Comparison of ENCODE assay signal across 1 cellular context in genomic region chr2:47272031-47272864, GRCh38.
TF ChIP-seq lines count a peak whose summit lies in the region.

No MANE protein-coding gene starts in this region.

TF ChIP-seq in HepG2, 621 proteins besides CTCF, POLR2A, EP300 and RAD21 (continued from another document and continues in another):
- TF ChIP-seq ZBTB14 (CRISPR knock-in tag; IDR thresholded peaks at IDR 0.05) (no peak), KLF11 (CRISPR knock-in tag; IDR thresholded peaks at IDR 0.05) (0 out of 2 replicates have a peak, but pooled peaks have one; percentile 45), TCF12 (IDR thresholded peaks at IDR 0.05) (no peak), TCF12 (CRISPR knock-in tag; IDR thresholded peaks at IDR 0.05) (0 out of 2 replicates have a peak, but pooled peaks have one; percentile 45), TRAFD1 (CRISPR knock-in tag; IDR thresholded peaks at IDR 0.05; ENCODE audit: borderline replicate concordance) (no peak), TCF7 (IDR thresholded peaks at IDR 0.05; ENCODE audit: low read depth) (no peak), SMARCC2 (IDR thresholded peaks at IDR 0.05) (no peak), ZNF124 (CRISPR knock-in tag; IDR thresholded peaks at IDR 0.05) (peak; percentile 86; the same call in 1 of the 2 replicates), CBX2 (IDR thresholded peaks at IDR 0.05; ENCODE audit: low read depth, low read length) (no peak), CBX2 (CRISPR knock-in tag; IDR thresholded peaks at IDR 0.05; ENCODE audit: low read depth) (no peak), ATF2 (CRISPR knock-in tag; IDR thresholded peaks at IDR 0.05) (peak; percentile 22; the same call in 1 of the 2 replicates), KAT8 (CRISPR knock-in tag; IDR thresholded peaks at IDR 0.05) (peak; percentile 47; the same call in 1 of the 2 replicates), CCDC6 (CRISPR knock-in tag; IDR thresholded peaks at IDR 0.05) (no peak), HMGA1 (CRISPR knock-in tag; conservative IDR thresholded peaks at IDR 0.05) (no peak; the same call in 1 of the 2 replicates), ZNF777 (CRISPR knock-in tag; IDR thresholded peaks at IDR 0.05) (no peak), PRDM10 (CRISPR knock-in tag; IDR thresholded peaks at IDR 0.05; ENCODE audit: low read depth) (no peak), ZNF253 (CRISPR knock-in tag; IDR thresholded peaks at IDR 0.05; ENCODE audit: borderline replicate concordance) (no peak), ZNF761 (CRISPR knock-in tag; conservative IDR thresholded peaks at IDR 0.05) (no peak), ATF5 (CRISPR knock-in tag; IDR thresholded peaks at IDR 0.05; ENCODE audit: low read depth) (no peak), MTF1 (CRISPR knock-in tag; IDR thresholded peaks at IDR 0.05) (no peak), ZNF292 (CRISPR knock-in tag; IDR thresholded peaks at IDR 0.05; ENCODE audit: borderline replicate concordance, low read depth) (no peak), ELK4 (CRISPR knock-in tag; IDR thresholded peaks at IDR 0.05; ENCODE audit: borderline replicate concordance) (no peak), CREM (IDR thresholded peaks at IDR 0.05) (no peak), CREM (CRISPR knock-in tag; IDR thresholded peaks at IDR 0.05) (0 out of 2 replicates have a peak, but pooled peaks have one; percentile 33), NPAS2 (CRISPR knock-in tag; IDR thresholded peaks at IDR 0.05; ENCODE audit: borderline replicate concordance) (no peak), XRCC5 (optimal IDR thresholded peaks at IDR 0.05; ENCODE audit: low read length) (peak; percentile 30), ARNT2 (CRISPR knock-in tag; IDR thresholded peaks at IDR 0.05; ENCODE audit: low read depth) (peak; percentile 65), FOXP4 (CRISPR knock-in tag; IDR thresholded peaks at IDR 0.05) (no peak), SATB2 (CRISPR knock-in tag; IDR thresholded peaks at IDR 0.05) (no peak), ZNF143 (CRISPR knock-in tag; IDR thresholded peaks at IDR 0.05) (no peak), KLF12 (CRISPR knock-in tag; IDR thresholded peaks at IDR 0.05; ENCODE audit: borderline replicate concordance) (no peak), ZNF776 (CRISPR knock-in tag; IDR thresholded peaks at IDR 0.05) (peak; percentile 78; the same call in 1 of the 2 replicates), TP53 (CRISPR knock-in tag; conservative IDR thresholded peaks at IDR 0.05) (no peak), TIGD3 (CRISPR knock-in tag; IDR thresholded peaks at IDR 0.05; ENCODE audit: borderline replicate concordance) (no peak), CHD2 (IDR thresholded peaks at IDR 0.05; ENCODE audit: low read depth, low read length) (no peak), RBFOX2 (IDR thresholded peaks at IDR 0.05; ENCODE audit: low read depth, low read length) (peak; percentile 72), BCLAF1 (IDR thresholded peaks at IDR 0.05) (no peak), ZNF484 (CRISPR knock-in tag; IDR thresholded peaks at IDR 0.05; ENCODE audit: borderline replicate concordance, low read depth) (no peak), ZNF326 (CRISPR knock-in tag; IDR thresholded peaks at IDR 0.05; ENCODE audit: borderline replicate concordance) (no peak), ZNF883 (CRISPR knock-in tag; IDR thresholded peaks at IDR 0.05; ENCODE audit: not compliant biosample characterization) (peak; percentile 91), ZNF619 (CRISPR knock-in tag; IDR thresholded peaks at IDR 0.05) (no peak; the same call in 1 of the 2 replicates), KDM6A (CRISPR knock-in tag; IDR thresholded peaks at IDR 0.05; ENCODE audit: low read depth) (no peak), ZNF605 (CRISPR knock-in tag; IDR thresholded peaks at IDR 0.05) (peak; percentile 67; the same call in 1 of the 2 replicates), PRPF4 (IDR thresholded peaks at IDR 0.05; ENCODE audit: low read depth, low read length, poor library complexity, severe bottlenecking) (no peak), ZMAT5 (CRISPR knock-in tag; IDR thresholded peaks at IDR 0.05; ENCODE audit: borderline replicate concordance, low read depth) (no peak), ARID3A (IDR thresholded peaks at IDR 0.05; ENCODE audit: low read depth, low read length) (no peak), EHMT2 (IDR thresholded peaks at IDR 0.05; ENCODE audit: borderline replicate concordance, low read depth, low read length) (no peak), BCL6 (CRISPR knock-in tag; IDR thresholded peaks at IDR 0.05) (0 out of 2 replicates have a peak, but pooled peaks have one; percentile 34)
